24 cellular contexts compared by ENCODE assay signal in the genomic region with DNA sequence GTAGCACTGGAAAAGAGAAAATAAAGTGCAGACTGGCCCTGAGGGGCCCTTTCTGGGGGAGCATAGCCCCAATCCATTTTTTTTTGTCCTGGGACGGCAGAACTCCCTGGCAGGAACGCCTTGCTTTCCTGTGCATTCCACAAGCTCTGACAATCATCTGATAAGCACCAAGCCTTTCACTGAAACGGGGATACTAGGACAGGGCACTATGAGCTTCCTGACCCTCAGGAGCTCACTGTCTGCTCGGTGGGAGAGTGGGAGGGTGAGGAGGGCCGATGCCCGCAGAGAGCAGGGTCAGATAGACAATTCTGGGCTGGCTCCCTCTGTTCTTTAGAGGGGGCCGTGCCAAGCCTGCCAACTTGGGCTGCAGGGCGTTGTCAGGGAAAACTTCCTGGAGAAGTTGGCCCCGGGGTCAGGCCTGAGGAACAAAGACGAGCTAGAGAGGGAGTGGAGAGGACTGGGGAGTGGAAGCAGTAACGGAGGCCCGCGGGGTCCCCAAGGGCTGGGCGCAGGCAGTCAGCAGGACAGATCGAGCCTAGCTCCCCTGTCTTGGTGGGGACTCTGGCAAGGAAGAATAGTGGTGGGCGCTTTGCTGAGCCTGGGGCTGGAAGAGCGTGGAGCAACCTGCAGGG.
DNase-seq lines count a peak whose midpoint lies in the region; ATAC-seq and TF ChIP-seq lines count a peak whose summit lies in the region.
"Had no signal": no experiment of that assay in that cellular context is flagged by ENCODE, and none has a peak within 500 bp of the region (broad histone marks: within the 10 kb centered on the region; RNA-seq: fewer than 3 reads in every experiment).

No MANE protein-coding gene starts in this region.

- no peak overlapping the region for H2AK5ac ChIP-seq in mesenchymal stem cell (ENCODE audit: low read length, severe bottlenecking)

- H3K4ac ChIP-seq in mesenchymal stem cell (ENCODE audit: low read depth in 1 of 2, low read length in 2 of 2): peak overlapping the region in 1 of 2 experiments; percentile 26

- H3K23ac ChIP-seq in mesenchymal stem cell (ENCODE audit: low read length in 2 of 2): no peak overlapping the region

- no peak overlapping the region for H2AFZ ChIP-seq in mesenchymal stem cell (ENCODE audit: low read depth, low read length)

- 68 to 78% (median 74%) methylated on average over 12 to 17 of the region's 17 CpGs for WGBS in adrenal gland, 4 donors
- 42 to 65% (median 49%) methylated on average over 17 of the region's 17 CpGs for WGBS in heart left ventricle, 4 donors
- WGBS in mesenchymal stem cell: 76% methylated on average over 17 of the region's 17 CpGs
- 37 to 52% methylated on average over 15 to 17 of the region's 17 CpGs for WGBS in upper lobe of left lung, 2 donors

- H3K4me3 ChIP-seq in adrenal gland: no peak overlapping the region
- H3K4me3 ChIP-seq in heart left ventricle: peak overlapping the region in 7 of 12 donors; percentile 4 to 25 (median 9)
- no peak overlapping the region for H3K4me3 ChIP-seq in mesenchymal stem cell (ENCODE audit: insufficient read depth in 1 of 2, low read depth in 1 of 2, low read length in 2 of 2)
- H3K4me3 ChIP-seq in upper lobe of left lung: peak overlapping the region in 3 of 4 donors; percentile 16 to 35 (median 24)
- H3K4me3 ChIP-seq: prostate gland, smooth muscle cell had no signal

- peak overlapping the region in 1 of 10 donors; percentile 20 for H3K27ac Mint-ChIP-seq in naive thymus-derived CD8-positive, alpha-beta T cell
- H3K27ac Mint-ChIP-seq: activated naive CD4-positive, alpha-beta T cell treated with anti-CD3 and anti-CD28 coated beads for 36 hours; type B pancreatic cell; WTC11 had no signal

- H2BK120ac ChIP-seq in mesenchymal stem cell (ENCODE audit: low read depth, low read length): no peak overlapping the region

- H3K36me3 Mint-ChIP-seq in naive thymus-derived CD8-positive, alpha-beta T cell: no peaks in the 10 kb centered on the region
- H3K36me3 Mint-ChIP-seq: type B pancreatic cell, WTC11 had no signal

- peak overlapping the region in 1 of 10 donors; percentile 13 for H3K4me3 Mint-ChIP-seq in naive thymus-derived CD8-positive, alpha-beta T cell
- H3K4me3 Mint-ChIP-seq: activated naive CD4-positive, alpha-beta T cell treated with anti-CD3 and anti-CD28 coated beads for 36 hours; neural crest cell; stimulated activated naive CD8-positive, alpha-beta T cell treated with anti-CD3 and anti-CD28 coated beads, Interleukin-15, amount 100 ng/mL, for 72 hours; type B pancreatic cell; WTC11 had no signal

- POLR2A ChIA-PET in naive thymus-derived CD8-positive, alpha-beta T cell (lab: Charles Lee): no interaction called here

- H4K8ac ChIP-seq in mesenchymal stem cell (ENCODE audit: low read length): peak overlapping the region; percentile 59

- no peaks in the 10 kb centered on the region for H3K27me3 ChIP-seq in adrenal gland
- H3K27me3 ChIP-seq in heart left ventricle: no peaks in the 10 kb centered on the region
- H3K27me3 ChIP-seq in mesenchymal stem cell (ENCODE audit: control insufficient read depth in 1 of 2, insufficient read depth in 1 of 2, low read length in 2 of 2): peaks cover 24 to 60% of the 10 kb centered on the region in 2 experiments
- H3K27me3 ChIP-seq in upper lobe of left lung: no peaks in the 10 kb centered on the region

- H4K91ac ChIP-seq in mesenchymal stem cell (ENCODE audit: low read length): peak overlapping the region; percentile 1

- no peaks in the 10 kb centered on the region for H3K9me3 ChIP-seq in adrenal gland (replicated peaks in 1 of 3)
- no peaks in the 10 kb centered on the region for H3K9me3 ChIP-seq in heart left ventricle
- H3K9me3 ChIP-seq in mesenchymal stem cell (ENCODE audit: control insufficient read depth, low read length): no peaks in the 10 kb centered on the region
- H3K9me3 ChIP-seq in upper lobe of left lung: no peaks in the 10 kb centered on the region
- H3K9me3 ChIP-seq: prostate gland had no signal

- no peaks in the 10 kb centered on the region for H3K79me1 ChIP-seq in mesenchymal stem cell (replicated peaks; ENCODE audit: low read length, poor library complexity, severe bottlenecking)

- H3K27ac ChIP-seq in adrenal gland: peak overlapping the region in 3 of 5 donors; percentile 2 to 68 (median 30)
- H3K27ac ChIP-seq in heart left ventricle: peak overlapping the region in 6 of 12 donors; percentile 39 to 66 (median 52)
- H3K27ac ChIP-seq in mesenchymal stem cell (ENCODE audit: low read length, poor library complexity, severe bottlenecking): no peak overlapping the region
- H3K27ac ChIP-seq in upper lobe of left lung: peak overlapping the region; percentile 47 to 75 (median 57)
- H3K27ac ChIP-seq: prostate gland had no signal

- no peak overlapping the region for H2BK5ac ChIP-seq in mesenchymal stem cell (ENCODE audit: low read depth, low read length, poor library complexity, severe bottlenecking)

- intact Hi-C loops in adrenal gland (cut with DNase I): no loop called here
- intact Hi-C loops in heart left ventricle (cut with DNase I): no loop called here

- TF ChIP-seq POLR2A in adrenal gland (IDR thresholded peaks at IDR 0.05): no peak
- no peak for TF ChIP-seq POLR2A in heart left ventricle (IDR thresholded peaks at IDR 0.05)
- no peak for TF ChIP-seq POLR2A in upper lobe of left lung (IDR thresholded peaks at IDR 0.05)

- no peak for TF ChIP-seq EP300 in upper lobe of left lung (IDR thresholded peaks at IDR 0.05)

- no peak overlapping the region for H3K4me2 ChIP-seq in mesenchymal stem cell (ENCODE audit: low read length, poor library complexity, severe bottlenecking)
- H3K4me2 ChIP-seq: smooth muscle cell had no signal

- no peak overlapping the region for H3K9ac ChIP-seq in mesenchymal stem cell (ENCODE audit: low read length)

- H3K4me1 Mint-ChIP-seq in naive thymus-derived CD8-positive, alpha-beta T cell: peaks cover 18 to 57% (median 49%) of the 10 kb centered on the region in 4 donors

- H3K27me3 Mint-ChIP-seq in naive thymus-derived CD8-positive, alpha-beta T cell: peaks cover 0 to 3% (median 0%) of the 10 kb centered on the region in 5 donors
- H3K27me3 Mint-ChIP-seq: stimulated activated naive CD8-positive, alpha-beta T cell treated with anti-CD3 and anti-CD28 coated beads, Interleukin-15, amount 100 ng/mL, for 72 hours had no signal

- H3K36me3 ChIP-seq in adrenal gland (replicated peaks in 1 of 2): no peaks in the 10 kb centered on the region
- H3K36me3 ChIP-seq in heart left ventricle: no peaks in the 10 kb centered on the region
- no peaks in the 10 kb centered on the region for H3K36me3 ChIP-seq in mesenchymal stem cell (ENCODE audit: control insufficient read depth in 1 of 2, insufficient read depth in 2 of 2, low read depth in 1 of 2, low read length in 2 of 2)
- no peaks in the 10 kb centered on the region for H3K36me3 ChIP-seq in upper lobe of left lung
- H3K36me3 ChIP-seq: prostate gland had no signal

- H3K14ac ChIP-seq in mesenchymal stem cell (ENCODE audit: low read length in 2 of 2): no peak overlapping the region

- ATAC-seq in heart left ventricle (peak; percentile 23 to 38 (median 30)), upper lobe of left lung (ENCODE audit: low FRiP score in 2 of 2) (no peak)
- no peak for ATAC-seq in naive thymus-derived CD8-positive, alpha-beta T cell
- ATAC-seq: Panc1, WTC11 had no signal

- H3K4me1 ChIP-seq in adrenal gland (replicated peaks in 1 of 2): peaks cover 0 to 29% of the 10 kb centered on the region in 2 donors
- H3K4me1 ChIP-seq in heart left ventricle: peaks cover 0 to 44% (median 21%) of the 10 kb centered on the region in 12 donors
- no peaks in the 10 kb centered on the region for H3K4me1 ChIP-seq in mesenchymal stem cell (ENCODE audit: control insufficient read depth, insufficient read depth, low read depth, low read length)
- peaks cover 19 to 26% (median 23%) of the 10 kb centered on the region in 4 donors for H3K4me1 ChIP-seq in upper lobe of left lung
- H3K4me1 ChIP-seq: prostate gland had no signal

- H2BK15ac ChIP-seq in mesenchymal stem cell (ENCODE audit: low read depth, poor library complexity, severe bottlenecking): peak overlapping the region; percentile 23

- TF ChIP-seq CTCF in adrenal gland (IDR thresholded peaks at IDR 0.05) (no peak), heart left ventricle (IDR thresholded peaks at IDR 0.05) (no peak), upper lobe of left lung (IDR thresholded peaks at IDR 0.05) (no peak)

- H2BK12ac ChIP-seq in mesenchymal stem cell (ENCODE audit: low read length in 2 of 2): peak overlapping the region in 1 of 2 experiments; percentile 60

- DNase-seq in adrenal gland: peak in 1 of 7 donors; percentile 33
- DNase-seq in heart left ventricle: peak in 1 of 5 donors; percentile 26
- DNase-seq in mesenchymal stem cell: no peak
- peak; percentile 32 to 43 for DNase-seq in upper lobe of left lung
- no peak for DNase-seq in naive thymus-derived CD8-positive, alpha-beta T cell
- no peak for DNase-seq in NCI-H187 (lab: John Stamatoyannopoulos, UW)
- no peak for DNase-seq in iPS-NIHi7 (ENCODE audit: extremely low spot score)
- DNase-seq: activated CD4-positive, alpha-beta T cell treated with anti-CD3 and anti-CD28 coated beads, Interleukin-2, amount 50 U/mL, for 48 hours; activated naive CD4-positive, alpha-beta T cell treated with anti-CD3 and anti-CD28 coated beads for 36 hours; activated T-cell treated with anti-CD3 and anti-CD28 coated beads, Interleukin-2, amount 50 U/mL, for 1 hour; DND-41; GOT3; KBM-7; MV-4-11; NCI-H187 treated with DMSO at 0.1 percent for 48 hours; NCI-H82; stimulated activated CD4-positive, alpha-beta T cell treated with anti-CD3 and anti-CD28 coated beads, Interleukin-4, amount 100 ng/mL, for 1 hour; stimulated activated naive CD8-positive, alpha-beta T cell treated with anti-CD3 and anti-CD28 coated beads, Interleukin-15, amount 100 ng/mL, for 72 hours had no signal

- no peak overlapping the region for H3K18ac ChIP-seq in mesenchymal stem cell (ENCODE audit: low read depth in 1 of 2, low read length in 2 of 2)

- peaks cover 0 to 2% (median 0%) of the 10 kb centered on the region in 9 donors for H3K9me3 Mint-ChIP-seq in naive thymus-derived CD8-positive, alpha-beta T cell
- H3K9me3 Mint-ChIP-seq: activated naive CD4-positive, alpha-beta T cell treated with anti-CD3 and anti-CD28 coated beads for 36 hours; neural crest cell; type B pancreatic cell; WTC11 had no signal

Comparison
In these comparisons a context has a peak if more than half of its experiments do, and no peak if none do; other contexts are left out.
1. DNase-seq: peak in upper lobe of left lung (2 of 2); none in mesenchymal stem cell (single experiment), naive thymus-derived CD8-positive, alpha-beta T cell (0 of 10), NCI-H187 (0 of 2) and iPS-NIHi7 (single experiment).
2. H3K4me3 ChIP-seq: peak in heart left ventricle (7 of 12) and upper lobe of left lung (3 of 4); none in adrenal gland (0 of 4) and mesenchymal stem cell (0 of 2).
3. ATAC-seq: peak in heart left ventricle (4 of 4); none in upper lobe of left lung (0 of 2) and naive thymus-derived CD8-positive, alpha-beta T cell (0 of 2).